Comparison of ENCODE assay signal across 32 cellular contexts in genomic region chr5:89273289-89273688, GRCh38.
"Had no signal": no experiment of that assay in that cellular context is flagged by ENCODE, and none has a peak within 500 bp of the region (broad histone marks: within the 10 kb centered on the region; RNA-seq: fewer than 3 reads in every experiment).

No MANE protein-coding gene starts in this region.

- H3K27ac Mint-ChIP-seq: activated CD8-positive, alpha-beta T cell treated with anti-CD3 and anti-CD28 coated beads for 36 hours; activated naive CD4-positive, alpha-beta T cell treated with anti-CD3 and anti-CD28 coated beads, Interleukin-2, amount 50 U/mL, for 24 hours; activated naive CD8-positive, alpha-beta T cell treated with anti-CD3 and anti-CD28 coated beads, Interleukin-2, amount 50 U/mL, for 24 hours; activated T-helper 2 cell treated with anti-CD3 and anti-CD28 coated beads, Interferon-gamma antibody, Interleukin-2, Interleukin-4, amounts not matched to agents 10 μg/mL and 5 μg/mL and 100 μg/mL, durations not matched to agents 14 hours and 24 hours and 36 hours; nephron progenitor cell; stimulated activated effector memory CD8-positive, alpha-beta T cell treated with anti-CD3 and anti-CD28 coated beads, Interleukin-12 subunit alpha, Interleukin-12 subunit beta, amount 100 ng/mL, for 72 hours; stimulated activated naive CD8-positive, alpha-beta T cell treated with anti-CD3 and anti-CD28 coated beads, Interleukin-15, amount 100 ng/mL, for 72 hours; T-cell; WTC11 had no signal

- DNase-seq: activated CD4-positive, alpha-beta T cell treated with anti-CD3 and anti-CD28 coated beads, Interleukin-2, amount 50 U/mL, for 1 hour; activated CD8-positive, alpha-beta T cell treated with anti-CD3 and anti-CD28 coated beads for 36 hours; activated naive CD8-positive, alpha-beta T cell treated with anti-CD3 and anti-CD28 coated beads, Interleukin-2, amount 50 U/mL, for 24 hours; activated T-cell treated with anti-CD3 and anti-CD28 coated beads, Interleukin-2, amount 50 U/mL, for 4 hours; amygdala; central memory CD4-positive, alpha-beta T cell; effector CD4-positive, alpha-beta T cell; foreskin keratinocyte; heart right ventricle; kidney glomerular epithelial cell; left lung; lower lobe of right lung; mesendoderm; nephron progenitor cell; pancreas; retina; small intestine; stimulated activated CD4-positive, alpha-beta T cell treated with anti-CD3 and anti-CD28 coated beads, Interleukin-4, amount 100 ng/mL, for 24 hours; stimulated activated naive CD8-positive, alpha-beta T cell treated with anti-CD3 and anti-CD28 coated beads, Interleukin-15, amount 100 ng/mL, for 72 hours; substantia nigra; T-cell; thyroid gland; upper lobe of left lung had no signal

- H3K27ac ChIP-seq: breast epithelium, esophagus muscularis mucosa, foreskin keratinocyte, heart right ventricle, left lung, lower lobe of right lung, pancreas, prostate gland, thyroid gland, upper lobe of left lung, vagina had no signal

- H3K4me3 ChIP-seq: breast epithelium, esophagus muscularis mucosa, heart right ventricle, left lung, lower lobe of right lung, pancreas, prostate gland, thyroid gland, upper lobe of left lung, vagina had no signal

- H3K36me3 ChIP-seq: breast epithelium, esophagus muscularis mucosa, heart right ventricle, left lung, lower lobe of right lung, pancreas, prostate gland, thyroid gland, upper lobe of left lung, vagina had no signal

- H3K9me3 Mint-ChIP-seq: activated CD8-positive, alpha-beta T cell treated with anti-CD3 and anti-CD28 coated beads for 36 hours; activated naive CD4-positive, alpha-beta T cell treated with anti-CD3 and anti-CD28 coated beads, Interleukin-2, amount 50 U/mL, for 24 hours; activated T-helper 2 cell treated with anti-CD3 and anti-CD28 coated beads, Interferon-gamma antibody, Interleukin-2, Interleukin-4, amounts not matched to agents 10 μg/mL and 5 μg/mL and 100 μg/mL, durations not matched to agents 14 hours and 24 hours and 36 hours; nephron progenitor cell; stimulated activated naive CD8-positive, alpha-beta T cell treated with anti-CD3 and anti-CD28 coated beads, Interleukin-15, amount 100 ng/mL, for 72 hours; WTC11 had no signal

- H3K4me1 Mint-ChIP-seq: activated naive CD4-positive, alpha-beta T cell treated with anti-CD3 and anti-CD28 coated beads, Interleukin-2, amount 50 U/mL, for 24 hours; stimulated activated effector memory CD8-positive, alpha-beta T cell treated with anti-CD3 and anti-CD28 coated beads, Interleukin-12 subunit alpha, Interleukin-12 subunit beta, amount 100 ng/mL, for 72 hours; stimulated activated naive CD8-positive, alpha-beta T cell treated with anti-CD3 and anti-CD28 coated beads, Interleukin-15, amount 100 ng/mL, for 72 hours had no signal

- H3K27me3 ChIP-seq: breast epithelium, esophagus muscularis mucosa, foreskin keratinocyte, heart right ventricle, left lung, pancreas, thyroid gland, upper lobe of left lung, vagina had no signal

- H3K4me1 ChIP-seq: breast epithelium, esophagus muscularis mucosa, left lung, lower lobe of right lung, pancreas, prostate gland, thyroid gland, upper lobe of left lung, vagina had no signal

- H3K36me3 Mint-ChIP-seq: activated naive CD4-positive, alpha-beta T cell treated with anti-CD3 and anti-CD28 coated beads, Interleukin-2, amount 50 U/mL, for 24 hours; stimulated activated effector memory CD8-positive, alpha-beta T cell treated with anti-CD3 and anti-CD28 coated beads, Interleukin-12 subunit alpha, Interleukin-12 subunit beta, amount 100 ng/mL, for 72 hours; T-cell; WTC11 had no signal

- H3K27me3 Mint-ChIP-seq: stimulated activated naive CD8-positive, alpha-beta T cell treated with anti-CD3 and anti-CD28 coated beads, Interleukin-15, amount 100 ng/mL, for 72 hours; T-cell had no signal

- H3K9me3 ChIP-seq: breast epithelium, esophagus muscularis mucosa, heart right ventricle, left lung, lower lobe of right lung, pancreas, prostate gland, thyroid gland, upper lobe of left lung, vagina had no signal

- H3K4me3 Mint-ChIP-seq: activated CD8-positive, alpha-beta T cell treated with anti-CD3 and anti-CD28 coated beads for 36 hours; activated naive CD4-positive, alpha-beta T cell treated with anti-CD3 and anti-CD28 coated beads, Interleukin-2, amount 50 U/mL, for 24 hours; activated naive CD8-positive, alpha-beta T cell treated with anti-CD3 and anti-CD28 coated beads, Interleukin-2, amount 50 U/mL, for 24 hours; activated T-cell treated with anti-CD3 and anti-CD28 coated beads, Interleukin-2, amount 50 U/mL, for 4 hours; nephron progenitor cell; stimulated activated effector memory CD8-positive, alpha-beta T cell treated with anti-CD3 and anti-CD28 coated beads, Interleukin-12 subunit alpha, Interleukin-12 subunit beta, amount 100 ng/mL, for 72 hours; stimulated activated naive CD8-positive, alpha-beta T cell treated with anti-CD3 and anti-CD28 coated beads, Interleukin-15, amount 100 ng/mL, for 72 hours; T-cell; WTC11 had no signal

- ATAC-seq: activated CD8-positive, alpha-beta T cell treated with anti-CD3 and anti-CD28 coated beads for 36 hours; activated naive CD8-positive, alpha-beta T cell treated with anti-CD3 and anti-CD28 coated beads, Interleukin-2, amount 50 U/mL, for 24 hours; activated T-cell treated with anti-CD3 and anti-CD28 coated beads, Interleukin-2, amount 50 U/mL, for 4 hours; foreskin keratinocyte; heart right ventricle; left lung; lower lobe of right lung; pancreas; sciatic nerve; stimulated activated effector memory CD8-positive, alpha-beta T cell treated with anti-CD3 and anti-CD28 coated beads, Interleukin-12 subunit alpha, Interleukin-12 subunit beta, amount 100 ng/mL, for 72 hours; stimulated activated naive CD8-positive, alpha-beta T cell treated with anti-CD3 and anti-CD28 coated beads, Interleukin-15, amount 100 ng/mL, for 72 hours; T-cell; WTC11 had no signal
